Comparison of ENCODE assay signal across 9 cellular contexts in genomic region chr20:2873747-2874041, GRCh38. TPM values are rescaled to one million over a fixed set of nuclear protein-coding genes. Genes with fewer than 3 reads are reported as not detected.
DNase-seq lines count a peak whose midpoint lies in the region; ATAC-seq and TF ChIP-seq lines count a peak whose summit lies in the region.
"Had no signal": no experiment of that assay in that cellular context is flagged by ENCODE, and none has a peak within 500 bp of the region (broad histone marks: within the 10 kb centered on the region; RNA-seq: fewer than 3 reads in every experiment).

No MANE protein-coding gene starts in this region.

- peak overlapping the region; percentile 77 for H3K4me2 ChIP-seq in HCT116 (ENCODE audit: low read length)

- no peak for TF ChIP-seq CTCF in HCT116 (IDR thresholded peaks at IDR 0.05 in 2 of 3, conservative IDR thresholded peaks at IDR 0.05 in 1 of 3; ENCODE audit: borderline replicate concordance in 1 of 3, insufficient read depth in 1 of 3, low read depth in 2 of 3, low read length in 2 of 3)
- no peak for TF ChIP-seq CTCF in sigmoid colon (IDR thresholded peaks at IDR 0.05)

- TF ChIP-seq RAD21 in HCT116 (IDR thresholded peaks at IDR 0.05; ENCODE audit: low read depth): no peak

- no peak overlapping the region for H2AFZ ChIP-seq in HCT116 (ENCODE audit: low read depth, low read length, poor library complexity, severe bottlenecking)

- peaks cover 58% of the 10 kb centered on the region for H3K4me1 Mint-ChIP-seq in activated naive CD4-positive, alpha-beta T cell treated with anti-CD3 and anti-CD28 coated beads, Interleukin-2, amount 50 U/mL, for 24 hours

- H3K27me3 Mint-ChIP-seq in activated naive CD4-positive, alpha-beta T cell treated with anti-CD3 and anti-CD28 coated beads, Interleukin-2, amount 50 U/mL, for 24 hours: no peaks in the 10 kb centered on the region

- H3K79me2 ChIP-seq in HCT116 (ENCODE audit: insufficient read depth, low read length): peaks cover 50% of the 10 kb centered on the region

- TF ChIP-seq EP300 in sigmoid colon (IDR thresholded peaks at IDR 0.05): no peak

- H3K4me3 ChIP-seq in HCT116 (replicated peaks in 1 of 2; ENCODE audit: low read depth in 1 of 2, low read length in 2 of 2) (peak overlapping the region; percentile 93 to 96), right cardiac atrium (ENCODE audit: low read length) (peak overlapping the region; percentile 90), sigmoid colon (peak overlapping the region; percentile 88 to 98 (median 94))

- H3K9ac ChIP-seq in HCT116 (ENCODE audit: low read length): peak overlapping the region; percentile 91

- CTCF ChIA-PET in HCT116 (lab: Charles Lee): no interaction called here

- BruUV-seq in HCT116 (replicated peaks; lab: Mats Ljungman, UMichigan): no TSS peak

- peak overlapping the region; percentile 94 for H3K4me3 Mint-ChIP-seq in activated naive CD4-positive, alpha-beta T cell treated with anti-CD3 and anti-CD28 coated beads, Interleukin-2, amount 50 U/mL, for 24 hours

- no peaks in the 10 kb centered on the region for H3K9me2 ChIP-seq in HCT116 (ENCODE audit: insufficient read depth)

- ATAC-seq in HCT116: no peak
- ATAC-seq in right cardiac atrium: peak in 1 of 2 donors; percentile 53

- DNase-seq in ELR (ENCODE audit: low read depth): peak; percentile 69
- no peak for DNase-seq in HCT116 (ENCODE audit: low read depth, low spot score)
- peak; percentile 87 for DNase-seq in NCI-H2227 (lab: John Stamatoyannopoulos, UW; ENCODE audit: unreplicated experiment)
- peak; percentile 71 to 86 (median 84) for DNase-seq in right cardiac atrium
- DNase-seq in sigmoid colon: no peak
- DNase-seq in NCI-H226: no peak
- no peak for DNase-seq in ureter (ENCODE audit: low spot score)

- H3K27ac ChIP-seq in HCT116 (ENCODE audit: low read depth, low read length): peak overlapping the region; percentile 78
- H3K27ac ChIP-seq in right cardiac atrium (ENCODE audit: low read length): peak overlapping the region; percentile 74
- peak overlapping the region; percentile 78 to 91 (median 86) for H3K27ac ChIP-seq in sigmoid colon

- peaks cover 3% of the 10 kb centered on the region for H3K36me3 Mint-ChIP-seq in activated naive CD4-positive, alpha-beta T cell treated with anti-CD3 and anti-CD28 coated beads, Interleukin-2, amount 50 U/mL, for 24 hours

- no peak for TF ChIP-seq POLR2A in HCT116 (IDR thresholded peaks at IDR 0.05; ENCODE audit: borderline replicate concordance, extremely low read depth, insufficient read depth, insufficient read length)
- no peak for TF ChIP-seq POLR2A in sigmoid colon (IDR thresholded peaks at IDR 0.05)

- no peaks in the 10 kb centered on the region for H3K9me3 Mint-ChIP-seq in activated naive CD4-positive, alpha-beta T cell treated with anti-CD3 and anti-CD28 coated beads, Interleukin-2, amount 50 U/mL, for 24 hours

- H3K9me3 ChIP-seq in HCT116 (ENCODE audit: control insufficient read depth in 1 of 2, insufficient read depth in 1 of 2, low read depth in 1 of 2, low read length in 2 of 2): no peaks in the 10 kb centered on the region
- H3K9me3 ChIP-seq in right cardiac atrium (ENCODE audit: control insufficient read depth, low read length): no peaks in the 10 kb centered on the region
- no peaks in the 10 kb centered on the region for H3K9me3 ChIP-seq in sigmoid colon

- peaks cover 8% of the 10 kb centered on the region; the same call in 1 of the 2 replicates for H4K20me1 ChIP-seq in HCT116 (ENCODE audit: insufficient read depth)

- under 1% methylated on average over 29 of the region's 29 CpGs for WGBS in right cardiac atrium
- WGBS in sigmoid colon, 2 donors: 0% methylated on average over 29 of the region's 29 CpGs

- H3K4me1 ChIP-seq in HCT116 (ENCODE audit: control insufficient read depth in 1 of 2, insufficient read depth in 2 of 2, low read length in 2 of 2) (peaks cover 21 to 43% of the 10 kb centered on the region in 2 experiments), right cardiac atrium (ENCODE audit: control insufficient read depth, insufficient read depth, low read length) (peaks cover 3% of the 10 kb centered on the region), sigmoid colon (peaks cover 0 to 44% (median 32%) of the 10 kb centered on the region in 4 donors)

- intact Hi-C loops in HCT116 (cut with micrococcal nuclease) (no loop called here), right cardiac atrium (cut with DNase I) (loop anchor here in 1 of 4 donors (10.0 kb wide), 1 partner anchor 121 kb away; no protein-coding TSS in a partner anchor), sigmoid colon (cut with DNase I) (loop anchor here (2.0 to 10.0 kb wide), 4 partner anchors 33 to 1014 kb away; partner anchors contain the start of genes PANK2, PCED1A, SIRPA and VPS16)

- RAD21 ChIA-PET in HCT116 (lab: Charles Lee; ENCODE audit: low non-redundant PET in 1 of 2, low total read pairs in 2 of 2, uncharacterized antibody in 2 of 2, unreplicated experiment in 2 of 2): no interaction called here

- H3K36me3 ChIP-seq in HCT116 (ENCODE audit: control insufficient read depth in 1 of 2, insufficient read depth in 2 of 2, low read length in 2 of 2) (no peaks in the 10 kb centered on the region), sigmoid colon (no peaks in the 10 kb centered on the region)

- H3K27ac Mint-ChIP-seq in activated naive CD4-positive, alpha-beta T cell treated with anti-CD3 and anti-CD28 coated beads, Interleukin-2, amount 50 U/mL, for 24 hours: peak overlapping the region; percentile 62

- no peaks in the 10 kb centered on the region for H3K27me3 ChIP-seq in HCT116 (ENCODE audit: insufficient read depth, low read length)
- H3K27me3 ChIP-seq in right cardiac atrium (ENCODE audit: control insufficient read depth, insufficient read depth): no peaks in the 10 kb centered on the region
- H3K27me3 ChIP-seq in sigmoid colon: peaks cover 0 to 14% (median 0%) of the 10 kb centered on the region in 3 donors

- POLR2A ChIA-PET in HCT116 (lab: Charles Lee): interaction anchor here (1.0 kb wide), 1 partner anchor 15 kb away, joined by 3 read pairs; no protein-coding TSS in a partner anchor

TF ChIP-seq in HCT116, 20 proteins besides CTCF, POLR2A, EP300 and RAD21:
- TF ChIP-seq JUND (IDR thresholded peaks at IDR 0.05) (no peak), ZFX (IDR thresholded peaks at IDR 0.05) (peak; percentile 34; the same call in 1 of the 2 replicates), CEBPB (IDR thresholded peaks at IDR 0.05; ENCODE audit: low read depth) (no peak), YY1 (IDR thresholded peaks at IDR 0.05; ENCODE audit: extremely low read depth, insufficient replicate concordance, low read depth, low read length) (no peak)
TF ChIP-seq in HCT116: peak in this region for 1.

RNA-seq across cellular contexts. Expression of gene PTPRA, which starts 0.4 kb away (rescaled TPM):
- 44.6 TPM for total RNA-seq in HCT116 (2021; ENCODE audit: unreplicated experiment)
- 34.4 and 40.2 TPM in 2 replicates for polyA plus RNA-seq in HCT116 (2012)
- total RNA-seq in right cardiac atrium: 10 to 100 TPM; 32.6 to 37.5 (median 35.7) TPM
- polyA plus RNA-seq in right cardiac atrium: 11.8 TPM
- 10 to 100 TPM; 62.0 to 86.4 (median 73.6) TPM for total RNA-seq in sigmoid colon
- 10 to 100 TPM; 10.2 to 30.2 (median 12.3) TPM for polyA plus RNA-seq in sigmoid colon
- total RNA-seq in ureter: 79.5 TPM

RNA-seq across cellular contexts. Expression of gene VPS16, which starts 33.1 kb away (rescaled TPM):
- total RNA-seq in HCT116 (2021; ENCODE audit: unreplicated experiment): 38.1 TPM
- polyA plus RNA-seq in HCT116 (2012): 31.9 and 37.5 TPM in 2 replicates
- 10 to 100 TPM; 19.1 to 24.2 (median 20.9) TPM for total RNA-seq in right cardiac atrium
- polyA plus RNA-seq in right cardiac atrium: 16.8 TPM
- 10 to 100 TPM; 19.4 to 24.4 (median 21.0) TPM for total RNA-seq in sigmoid colon
- polyA plus RNA-seq in sigmoid colon: 10 to 100 TPM; 21.6 to 37.6 (median 24.7) TPM
- 38.0 TPM for total RNA-seq in ureter

RNA-seq across cellular contexts. Expression of gene PCED1A, which starts 33.2 kb away (rescaled TPM):
- total RNA-seq in HCT116 (2021; ENCODE audit: unreplicated experiment) (31.8 TPM), right cardiac atrium (10 to 100 TPM; 13.7 to 17.9 (median 17.2) TPM), sigmoid colon (10 to 100 TPM; 12.7 to 27.7 (median 21.5) TPM), ureter (53.5 TPM)
- 27.6 and 36.2 TPM in 2 replicates for polyA plus RNA-seq in HCT116 (2012)
- polyA plus RNA-seq in right cardiac atrium (13.9 TPM), sigmoid colon (10 to 100 TPM in 2 of 3 donors, 1 to 10 TPM in 1; 8.6 to 28.0 (median 10.2) TPM)

RNA-seq across cellular contexts. Expression of gene TMEM239, which starts 57.5 kb away (rescaled TPM):
- total RNA-seq in HCT116 (2021; ENCODE audit: unreplicated experiment) (not detected), right cardiac atrium (not detected), sigmoid colon (under 1 TPM in 1 of 4 donors, not detected in 3; 0.28 TPM), ureter (not detected)
- polyA plus RNA-seq in HCT116 (2012): not detected in 2 replicates
- polyA plus RNA-seq in right cardiac atrium (not detected), sigmoid colon (not detected)
- total RNA-seq: activated CD8-positive, alpha-beta memory T cell treated with anti-CD3 and anti-CD28 coated beads for 36 hours had no signal

RNA-seq across cellular contexts. Expression of gene C20orf141, which starts 58.9 kb away (rescaled TPM):
- total RNA-seq in HCT116 (2021; ENCODE audit: unreplicated experiment) (not detected), right cardiac atrium (not detected), sigmoid colon (not detected), ureter (not detected)
- not detected in 2 replicates for polyA plus RNA-seq in HCT116 (2012)
- polyA plus RNA-seq in right cardiac atrium (not detected), sigmoid colon (under 1 TPM in 1 of 3 donors, not detected in 2; 0.15 TPM)
- total RNA-seq: activated CD8-positive, alpha-beta memory T cell treated with anti-CD3 and anti-CD28 coated beads for 36 hours had no signal

Comparison
In these comparisons a context has a peak if more than half of its experiments do, and no peak if none do; other contexts are left out.
1. DNase-seq: peak in ELR (single experiment), NCI-H2227 (single experiment) and right cardiac atrium (3 of 3); none in HCT116 (single experiment), sigmoid colon (single experiment), NCI-H226 (single experiment) and ureter (single experiment).
2. Peak in every context shown above with its lines, with median percentiles within 50 percentile points of each other: H3K27ac ChIP-seq and H3K4me3 ChIP-seq.